In genomic region chr2:72913531-72914225, GRCh38 we compare ENCODE assay signal across 16 cellular contexts. TPM values are rescaled to one million over a fixed set of nuclear protein-coding genes. Genes with fewer than 3 reads are reported as not detected.
DNase-seq lines count a peak whose midpoint lies in the region; ATAC-seq and TF ChIP-seq lines count a peak whose summit lies in the region.
"Had no signal": no experiment of that assay in that cellular context is flagged by ENCODE, and none has a peak within 500 bp of the region (broad histone marks: within the 10 kb centered on the region; RNA-seq: fewer than 3 reads in every experiment).

No MANE protein-coding gene starts in this region.

- H3K27ac ChIP-seq in neural progenitor cell: no peak overlapping the region
- H3K27ac ChIP-seq: dorsolateral prefrontal cortex, tibial artery had no signal

- H3K27ac Mint-ChIP-seq in effector memory CD8-positive, alpha-beta T cell: no peak overlapping the region
- no peak overlapping the region for H3K27ac Mint-ChIP-seq in neural progenitor cell
- H3K27ac Mint-ChIP-seq: activated naive CD8-positive, alpha-beta T cell treated with anti-CD3 and anti-CD28 coated beads for 36 hours had no signal

- H2AFZ ChIP-seq in neural progenitor cell (replicated peaks): no peak overlapping the region

- no peaks in the 10 kb centered on the region for H3K79me2 ChIP-seq in neural progenitor cell (ENCODE audit: low read depth)

- peak overlapping the region; percentile 19 to 28 for H3K4me3 Mint-ChIP-seq in effector memory CD8-positive, alpha-beta T cell
- H3K4me3 Mint-ChIP-seq in neural progenitor cell: peak overlapping the region; percentile 1
- H3K4me3 Mint-ChIP-seq: activated naive CD8-positive, alpha-beta T cell treated with anti-CD3 and anti-CD28 coated beads for 36 hours had no signal

- DNase-seq in NCI-H2171 (lab: John Stamatoyannopoulos, UW) (peak; percentile 5), neural progenitor cell (ENCODE audit: low spot score) (peak; percentile 48), DMS79 treated with DMSO at 0.1 percent for 48 hours (lab: John Stamatoyannopoulos, UW) (no peak), C1 segment of cervical spinal cord (lab: John Stamatoyannopoulos, UW) (no peak)
- no peak for DNase-seq in effector memory CD8-positive, alpha-beta T cell
- no peak for DNase-seq in stimulated activated CD4-positive, alpha-beta T cell treated with anti-CD3 and anti-CD28 coated beads, Interleukin-4, amount 100 ng/mL, for 4 hours
- DNase-seq: activated naive CD8-positive, alpha-beta T cell treated with anti-CD3 and anti-CD28 coated beads for 36 hours; Calu3; dorsolateral prefrontal cortex; naive thymus-derived CD8-positive, alpha-beta T cell had no signal

- peaks cover 6% of the 10 kb centered on the region for H3K36me3 Mint-ChIP-seq in effector memory CD8-positive, alpha-beta T cell (ENCODE audit: insufficient read depth)
- no peaks in the 10 kb centered on the region for H3K36me3 Mint-ChIP-seq in neural progenitor cell
- H3K36me3 Mint-ChIP-seq: activated naive CD8-positive, alpha-beta T cell treated with anti-CD3 and anti-CD28 coated beads for 36 hours had no signal

- no peaks in the 10 kb centered on the region for H3K36me3 ChIP-seq in neural progenitor cell
- H3K36me3 ChIP-seq: tibial artery had no signal

- H3K9me3 ChIP-seq in neural progenitor cell (ENCODE audit: low read depth): no peaks in the 10 kb centered on the region
- H3K9me3 ChIP-seq: tibial artery had no signal

- H3K4me2 ChIP-seq in neural progenitor cell: peak overlapping the region; percentile 91

- peaks cover 35% of the 10 kb centered on the region for H3K4me1 ChIP-seq in neural progenitor cell

- H3K4me3 ChIP-seq in GM12875 (ENCODE audit: low read depth, low read length) (no peak overlapping the region), neural progenitor cell (no peak overlapping the region)
- H3K4me3 ChIP-seq: dorsolateral prefrontal cortex, tibial artery had no signal

- no peak for ATAC-seq in effector memory CD8-positive, alpha-beta T cell (replicated peaks)
- ATAC-seq: left lobe of liver; naive thymus-derived CD8-positive, alpha-beta T cell had no signal

- TF ChIP-seq CTCF in GM12875 (IDR thresholded peaks at IDR 0.05; ENCODE audit: borderline replicate concordance, insufficient read depth, low read depth, low read length) (0 out of 2 replicates have a peak, but pooled peaks have one; percentile 4), neural progenitor cell (IDR thresholded peaks at IDR 0.05) (peak; percentile 28)

- peaks cover 100% of the 10 kb centered on the region for H3K27me3 ChIP-seq in neural progenitor cell

- H3K9me3 Mint-ChIP-seq in effector memory CD8-positive, alpha-beta T cell: no peaks in the 10 kb centered on the region
- no peaks in the 10 kb centered on the region for H3K9me3 Mint-ChIP-seq in neural progenitor cell
- H3K9me3 Mint-ChIP-seq: activated naive CD8-positive, alpha-beta T cell treated with anti-CD3 and anti-CD28 coated beads for 36 hours; naive thymus-derived CD8-positive, alpha-beta T cell had no signal

- H4K20me1 ChIP-seq in neural progenitor cell (ENCODE audit: low read depth): peaks cover 33% of the 10 kb centered on the region

- H3F3A ChIP-seq in neural progenitor cell (ENCODE audit: low read depth): peaks cover 32% of the 10 kb centered on the region

- peaks cover 11 to 19% of the 10 kb centered on the region in 2 donors for H3K4me1 Mint-ChIP-seq in effector memory CD8-positive, alpha-beta T cell (ENCODE audit: low read depth in 2 of 2)
- peaks cover 18% of the 10 kb centered on the region for H3K4me1 Mint-ChIP-seq in neural progenitor cell

- no peak overlapping the region for H3K9ac ChIP-seq in neural progenitor cell

- H3K27me3 Mint-ChIP-seq in effector memory CD8-positive, alpha-beta T cell: peaks cover 66 to 81% of the 10 kb centered on the region in 2 donors
- H3K27me3 Mint-ChIP-seq in neural progenitor cell (ENCODE audit: insufficient read depth, low read depth): peaks cover 65% of the 10 kb centered on the region

RNA-seq across cellular contexts. Expression of gene EMX1, which starts 3.6 kb away (rescaled TPM):
- 0.43 and 7.3 TPM in 2 replicates for total RNA-seq in neural progenitor cell (ENCODE audit: low replicate concordance)
- total RNA-seq: activated naive CD8-positive, alpha-beta T cell treated with anti-CD3 and anti-CD28 coated beads for 36 hours; Calu3; glomerular endothelial cell; naive thymus-derived CD8-positive, alpha-beta T cell; NCI-H460; T-helper 2 cell treated with Interferon-gamma antibody and Interleukin-4, amounts not matched to agents 100 ng/mL and 5 ng/mL, for 36 hours had no signal

RNA-seq across cellular contexts. Expression of gene SPR, which starts 26.5 kb away (rescaled TPM):
- 2.2 and 4.4 TPM in 2 replicates for total RNA-seq in neural progenitor cell (ENCODE audit: low replicate concordance)

Comparison
In these comparisons a context has a peak if more than half of its experiments do, and no peak if none do; other contexts are left out.
1. DNase-seq: peak in NCI-H2171 (single experiment) and neural progenitor cell (single experiment); none in effector memory CD8-positive, alpha-beta T cell (0 of 3), stimulated activated CD4-positive, alpha-beta T cell treated with anti-CD3 and anti-CD28 coated beads, Interleukin-4, amount 100 ng/mL, for 4 hours (0 of 2), DMS79 treated with DMSO at 0.1 percent for 48 hours (single experiment) and C1 segment of cervical spinal cord (0 of 14).